In the genomic region with DNA sequence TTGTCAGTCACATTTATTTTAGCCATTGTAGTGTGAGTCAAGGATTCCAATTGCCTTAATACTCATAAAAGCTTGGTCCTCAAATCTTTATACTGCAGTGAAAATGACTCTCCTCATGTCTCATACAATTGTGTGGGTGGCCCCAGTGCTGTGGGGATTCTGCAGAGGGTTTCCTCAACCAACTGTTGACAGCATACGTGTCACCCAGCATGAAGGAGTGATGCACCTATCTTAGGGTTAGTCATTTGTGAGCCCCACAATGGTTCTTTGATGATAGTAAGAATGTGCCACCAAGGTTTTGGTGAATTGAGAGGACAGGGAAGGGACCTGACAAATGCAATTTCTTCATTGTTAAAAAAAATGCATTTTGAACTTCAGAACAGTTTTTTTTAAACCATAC, we compare ENCODE assay signal across 1 cellular context.
TF ChIP-seq lines count a peak whose summit lies in the region.

No MANE protein-coding gene starts in this region.

TF ChIP-seq in H1, 55 proteins besides CTCF, POLR2A, EP300 and RAD21:
- TF ChIP-seq KDM1A (IDR thresholded peaks at IDR 0.05; ENCODE audit: borderline replicate concordance, low read length) (0 out of 2 replicates have a peak, but pooled peaks have one; percentile 50), TAF1 (IDR thresholded peaks at IDR 0.05; ENCODE audit: low read depth, low read length) (no peak), SP4 (IDR thresholded peaks at IDR 0.05; ENCODE audit: low read length) (no peak), GTF2F1 (IDR thresholded peaks at IDR 0.05; ENCODE audit: borderline replicate concordance, low read depth, low read length) (no peak)
